Comparison of ENCODE assay signal across 18 cellular contexts in the genomic region with DNA sequence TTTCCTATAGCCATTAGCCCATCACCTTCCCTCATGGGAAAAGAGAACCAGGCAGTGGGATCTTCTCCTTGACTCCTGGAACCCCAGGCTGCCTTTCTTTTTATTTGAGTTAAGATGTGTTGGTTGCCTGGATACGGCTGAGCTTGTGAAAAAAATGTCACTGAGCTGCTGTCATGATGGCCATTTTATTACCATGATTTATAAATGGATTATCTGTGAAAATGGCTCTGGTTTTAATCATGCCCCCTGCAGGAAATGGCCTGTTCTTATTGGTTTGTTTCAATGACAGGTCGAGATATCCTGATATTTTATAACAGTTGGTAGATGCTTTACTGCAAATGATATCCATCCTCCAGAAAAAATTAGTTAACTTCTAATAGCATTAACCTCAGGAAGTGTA.
"Had no signal": no experiment of that assay in that cellular context is flagged by ENCODE, and none has a peak within 500 bp of the region (broad histone marks: within the 10 kb centered on the region; RNA-seq: fewer than 3 reads in every experiment).

No MANE protein-coding gene starts in this region.

- H3K4me3 ChIP-seq: breast epithelium, coronary artery, lower lobe of right lung, tibial artery had no signal

- H3K4me1 ChIP-seq: breast epithelium had no signal

- ATAC-seq: activated T-cell treated with anti-CD3 and anti-CD28 coated beads, Interleukin-2, amount 50 U/mL, for 72 hours; left colon; lower lobe of right lung; stimulated activated naive CD8-positive, alpha-beta T cell treated with anti-CD3 and anti-CD28 coated beads, Interleukin-15, Interleukin-2, amounts not matched to agents 100 U/mL and 50 U/mL, for 24 hours had no signal

- DNase-seq: activated CD4-positive, alpha-beta T cell treated with anti-CD3 and anti-CD28 coated beads, Interleukin-2, amount 50 U/mL, for 1 hour; activated CD4-positive, CD25-positive, alpha-beta regulatory T cell treated with anti-CD3 and anti-CD28 coated beads, Interleukin-2, amount 50 U/mL, for 72 hours; activated effector memory CD4-positive, alpha-beta T cell treated with anti-CD3 and anti-CD28 coated beads, Interleukin-2, amount 50 U/mL, for 16 hours; activated T-cell treated with anti-CD3 and anti-CD28 coated beads, Interleukin-2, amount 50 U/mL, for 72 hours; erythroblast; foreskin melanocyte; glutamatergic neuron; hippocampal formation; islet precursor cell; left colon; lower lobe of right lung; midbrain; nephron progenitor cell; stimulated activated naive CD8-positive, alpha-beta T cell treated with anti-CD3 and anti-CD28 coated beads, Interleukin-15, Interleukin-2, amounts not matched to agents 100 U/mL and 50 U/mL, for 24 hours; substantia nigra; tibial artery had no signal

- H3K27me3 ChIP-seq: breast epithelium, tibial artery had no signal

- H3K36me3 ChIP-seq: breast epithelium, lower lobe of right lung, tibial artery had no signal

- H3K27ac ChIP-seq: breast epithelium, coronary artery, lower lobe of right lung, tibial artery had no signal

- H3K9me3 ChIP-seq: breast epithelium, lower lobe of right lung, tibial artery had no signal
